Comparison of ENCODE assay signal across 8 cellular contexts in genomic region chr1:39408641-39409054, GRCh38.
DNase-seq lines count a peak whose midpoint lies in the region; ATAC-seq and TF ChIP-seq lines count a peak whose summit lies in the region.

No MANE protein-coding gene starts in this region.

- H3K27me3 ChIP-seq in BLaER1, result no peaks in the 10 kb centered on the region
- no peaks in the 10 kb centered on the region for H3K27me3 ChIP-seq in duodenal mucosa (ENCODE audit: control insufficient read depth in 1 of 2, insufficient read depth in 2 of 2, low read length in 2 of 2)
- H3K27me3 ChIP-seq in lower lobe of right lung (ENCODE audit: low read depth), result no peaks in the 10 kb centered on the region

- intact Hi-C loops in activated CD8-positive, alpha-beta T cell treated with anti-CD3 and anti-CD28 coated beads for 36 hours (cut with micrococcal nuclease), result loop anchor here (10.0 kb wide), 1 partner anchor 214 kb away; no protein-coding TSS in a partner anchor
- intact Hi-C loops in lower lobe of right lung (cut with DNase I), result no loop called here

- H3K9ac ChIP-seq in BLaER1 (peak overlapping the region; percentile 88), duodenal mucosa (ENCODE audit: low read depth in 1 of 2, low read length in 2 of 2) (peak overlapping the region; percentile 73 to 79)

- POLR2A ChIA-PET in activated CD8-positive, alpha-beta T cell treated with anti-CD3 and anti-CD28 coated beads for 36 hours (lab: Charles Lee), result interaction anchor here (0.8 to 1.2 kb wide), 3 partner anchors 9 to 34 kb away, joined by 3 to 5 read pairs (median 4); no protein-coding TSS in a partner anchor

- H3K27me3 Mint-ChIP-seq in activated CD8-positive, alpha-beta T cell treated with anti-CD3 and anti-CD28 coated beads for 36 hours, result no peaks in the 10 kb centered on the region

- no peaks in the 10 kb centered on the region for H3K9me3 ChIP-seq in BLaER1
- H3K9me3 ChIP-seq in duodenal mucosa (ENCODE audit: control insufficient read depth in 1 of 2, low read length in 2 of 2), result no peaks in the 10 kb centered on the region
- H3K9me3 ChIP-seq in lower lobe of right lung, result no peaks in the 10 kb centered on the region

- H3K4me1 ChIP-seq in BLaER1, result peaks cover 82% of the 10 kb centered on the region
- peaks cover 45 to 48% of the 10 kb centered on the region in 2 donors for H3K4me1 ChIP-seq in duodenal mucosa (ENCODE audit: control insufficient read depth in 1 of 2, insufficient read depth in 2 of 2, low read length in 2 of 2)
- peaks cover 83% of the 10 kb centered on the region for H3K4me1 ChIP-seq in lower lobe of right lung

- H3K36me3 Mint-ChIP-seq in activated CD8-positive, alpha-beta T cell treated with anti-CD3 and anti-CD28 coated beads for 36 hours (ENCODE audit: low read depth), result peaks cover 13% of the 10 kb centered on the region

- no peak for TF ChIP-seq CTCF in activated CD8-positive, alpha-beta T cell treated with anti-CD3 and anti-CD28 coated beads for 36 hours (IDR thresholded peaks at IDR 0.05)
- no peak for TF ChIP-seq CTCF in lower lobe of right lung (IDR thresholded peaks at IDR 0.05)

- H3K9me3 Mint-ChIP-seq in activated CD8-positive, alpha-beta T cell treated with anti-CD3 and anti-CD28 coated beads for 36 hours, result no peaks in the 10 kb centered on the region

- no peak overlapping the region for H3K27ac Mint-ChIP-seq in activated CD8-positive, alpha-beta T cell treated with anti-CD3 and anti-CD28 coated beads for 36 hours

- peak overlapping the region; percentile 80 for H3K4me3 Mint-ChIP-seq in activated CD8-positive, alpha-beta T cell treated with anti-CD3 and anti-CD28 coated beads for 36 hours

- peaks cover 67% of the 10 kb centered on the region for H3K4me1 Mint-ChIP-seq in activated CD8-positive, alpha-beta T cell treated with anti-CD3 and anti-CD28 coated beads for 36 hours (ENCODE audit: low read depth)

- H3K4me2 ChIP-seq in BLaER1, result peak overlapping the region; percentile 97

- peaks cover 91% of the 10 kb centered on the region for H4K20me1 ChIP-seq in BLaER1

- H3K36me3 ChIP-seq in BLaER1 (peaks cover 35% of the 10 kb centered on the region), duodenal mucosa (ENCODE audit: control insufficient read depth in 1 of 2, insufficient read depth in 2 of 2, low read length in 2 of 2) (peaks cover 0 to 4% of the 10 kb centered on the region in 2 donors), lower lobe of right lung (no peaks in the 10 kb centered on the region)

- peak overlapping the region; percentile 86 for H3K4me3 ChIP-seq in BLaER1
- H3K4me3 ChIP-seq in duodenal mucosa (ENCODE audit: low read depth in 1 of 2, low read length in 2 of 2), result peak overlapping the region; percentile 77 to 78
- peak overlapping the region; percentile 80 for H3K4me3 ChIP-seq in lower lobe of right lung

- CTCF ChIA-PET in activated CD8-positive, alpha-beta T cell treated with anti-CD3 and anti-CD28 coated beads for 36 hours (lab: Charles Lee), result interaction anchor here (2.9 to 4.6 kb wide), 4 partner anchors 12 to 311 kb away, joined by 13 to 45 read pairs (median 26); no protein-coding TSS in a partner anchor

- ATAC-seq in GM19452 (IDR thresholded peaks at IDR 0.05; ENCODE audit: unreplicated experiment), result peak; percentile 70
- ATAC-seq in HG03571 (IDR thresholded peaks at IDR 0.05; ENCODE audit: unreplicated experiment), result peak; percentile 58
- peak; percentile 85 for ATAC-seq in activated CD8-positive, alpha-beta T cell treated with anti-CD3 and anti-CD28 coated beads for 36 hours
- peak; percentile 95 to 96 for ATAC-seq in lower lobe of right lung

- H3K27ac ChIP-seq in BLaER1 (peak overlapping the region; percentile 83), duodenal mucosa (ENCODE audit: low read depth, low read length) (peak overlapping the region; percentile 85), lower lobe of right lung (peak overlapping the region; percentile 92)

- DNase-seq in NCI-H774 (lab: John Stamatoyannopoulos, UW) (peak; percentile 98), lower lobe of right lung (peak; percentile 96)
- peak; percentile 84 for DNase-seq in activated CD8-positive, alpha-beta T cell treated with anti-CD3 and anti-CD28 coated beads for 36 hours
- DNase-seq in stimulated activated CD4-positive, alpha-beta T cell treated with anti-CD3 and anti-CD28 coated beads, TNF-alpha, amount 100 ng/mL, for 1 hour (ENCODE audit: low read depth in 3 of 3, low spot score in 1 of 3), result peak; percentile 53 to 64 (median 57)

Comparison
In these comparisons a context has a peak if more than half of its experiments do, and no peak if none do; other contexts are left out.
1. Peak in every context shown above with its lines: DNase-seq, ATAC-seq, H3K4me3 ChIP-seq and H3K27ac ChIP-seq.